Comparison of ENCODE assay signal across 8 cellular contexts in genomic region chr5:125396462-125396861, GRCh38.
"Had no signal": no experiment of that assay in that cellular context is flagged by ENCODE, and none has a peak within 500 bp of the region (broad histone marks: within the 10 kb centered on the region; RNA-seq: fewer than 3 reads in every experiment).

No MANE protein-coding gene starts in this region.

- DNase-seq: IMR-90, KBM-7, KG1 had no signal

- H3K27ac ChIP-seq: HL-60, KMS-11 had no signal

- FAIRE-seq: HepG2, HTR-8/SVneo, K562 had no signal

- H3K9ac ChIP-seq: KMS-11 had no signal

- H3K4me2 ChIP-seq: KMS-11 had no signal

- ATAC-seq: HepG2, K562 had no signal

- H3K4me3 ChIP-seq: K562 had no signal
